In the genomic region with DNA sequence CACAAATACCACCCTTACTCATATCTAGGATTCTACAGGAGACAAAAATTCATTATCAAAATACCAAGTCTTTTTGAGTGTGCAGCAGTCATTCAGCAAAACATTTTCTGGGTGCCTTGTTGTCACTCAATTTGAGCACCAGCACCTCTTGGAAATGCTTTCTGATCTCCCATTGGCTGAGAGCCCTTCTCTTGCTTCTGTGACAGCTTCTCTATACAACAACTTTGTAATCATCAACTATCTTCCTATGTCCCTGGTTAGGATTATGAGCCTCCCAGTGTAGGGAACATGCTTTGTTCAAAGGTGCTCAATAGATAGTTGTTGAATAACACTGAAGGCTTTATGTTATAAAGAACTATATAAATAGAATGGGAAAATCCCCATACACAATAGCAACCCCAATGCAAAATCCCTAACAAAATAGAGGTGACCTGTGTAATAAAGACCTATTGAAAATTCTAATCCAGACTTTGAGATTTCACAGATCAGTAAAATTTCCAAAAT, we compare ENCODE assay signal across 19 cellular contexts. TPM values are rescaled to one million over a fixed set of nuclear protein-coding genes. Genes with fewer than 3 reads are reported as not detected.
"Had no signal": no experiment of that assay in that cellular context is flagged by ENCODE, and none has a peak within 500 bp of the region (broad histone marks: within the 10 kb centered on the region; RNA-seq: fewer than 3 reads in every experiment).

No MANE protein-coding gene starts in this region.

- H3K4me1 Mint-ChIP-seq: IgD-negative memory B cell had no signal

- H3K27ac Mint-ChIP-seq: IgD-negative memory B cell had no signal

- FAIRE-seq: K562 had no signal

- H3K4me3 Mint-ChIP-seq: IgD-negative memory B cell had no signal

- H3K9me3 Mint-ChIP-seq: IgD-negative memory B cell had no signal

- ATAC-seq: K562, SK-N-SH treated with all-trans-retinoic acid at 6 μM for 48 hours had no signal

- DNase-seq: Kasumi-1, MM.1S, NCI-H1092 treated with DMSO at 0.1 percent for 48 hours, NCI-H1436, NCI-H187, NCI-H2029, NCI-H2081 treated with DMSO at 0.1 percent for 48 hours, NCI-H2171, NCI-H226, NCI-H446, NCI-H510A, NCI-H524 treated with DMSO at 0.1 percent for 48 hours, NCI-H69, NCI-H774, SHP77 had no signal

- H3K27me3 Mint-ChIP-seq: IgD-negative memory B cell had no signal

RNA-seq across cellular contexts. Expression of a gene that starts 59.8 kb away (rescaled TPM):
- total RNA-seq: HT-29 had no signal
